In the genomic region with DNA sequence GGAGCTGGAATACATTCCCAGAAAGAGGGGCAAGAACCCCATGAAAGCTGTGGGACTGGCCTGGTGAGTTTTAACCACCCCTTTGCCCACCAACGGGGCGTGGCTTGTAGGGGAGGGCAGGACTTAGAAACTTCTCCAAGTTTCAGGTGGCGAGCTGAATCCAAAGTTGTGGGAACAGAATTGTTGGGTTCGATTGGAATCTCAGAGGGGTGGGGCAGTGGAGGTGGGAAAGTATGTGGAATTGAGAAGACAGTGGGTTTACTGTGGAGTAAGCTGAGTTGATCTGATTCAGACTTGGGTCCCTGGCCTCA, we compare ENCODE assay signal across 9 cellular contexts. TPM values are rescaled to one million over a fixed set of nuclear protein-coding genes. Genes with fewer than 3 reads are reported as not detected.
A peak's percentile ranks its signal among the peaks of the same experiment; 100 is the strongest.
DNase-seq lines count a peak whose midpoint lies in the region; ATAC-seq, FAIRE-seq and TF ChIP-seq lines count a peak whose summit lies in the region.
"Had no signal": no experiment of that assay in that cellular context is flagged by ENCODE, and none has a peak within 500 bp of the region (broad histone marks: within the 10 kb centered on the region; RNA-seq: fewer than 3 reads in every experiment).

No MANE protein-coding gene starts in this region.

- peak overlapping the region; percentile 34 for H3K27ac Mint-ChIP-seq in activated naive CD4-positive, alpha-beta T cell treated with anti-CD3 and anti-CD28 coated beads, Interleukin-2, amount 10 ng/mL, durations not matched to agents 7 days and 5 days
- peak overlapping the region in 1 of 2 donors; percentile 98 for H3K27ac Mint-ChIP-seq in activated naive CD4-positive, alpha-beta T cell treated with anti-CD3 and anti-CD28 coated beads, Interleukin-2, amount 50 U/mL, for 72 hours
- no peak overlapping the region for H3K27ac Mint-ChIP-seq in memory B cell

- H3K27ac ChIP-seq in GM12878 (ENCODE audit: control insufficient read depth, insufficient read depth) (no peak overlapping the region), upper lobe of left lung (peak overlapping the region; percentile 29 to 88 (median 77))

- H2AFZ ChIP-seq in GM12878 (ENCODE audit: control insufficient read depth, low read depth, low read length): no peak overlapping the region

- H3K9me3 ChIP-seq in GM12878 (replicated peaks; ENCODE audit: control insufficient read depth, insufficient read depth, low read length): no peaks in the 10 kb centered on the region
- H3K9me3 ChIP-seq in upper lobe of left lung: no peaks in the 10 kb centered on the region

- intact Hi-C loops in GM12878 (cut with micrococcal nuclease; ENCODE audit: unreplicated experiment): loop anchor here (5.0 kb wide), 2 partner anchors 84 to 296 kb away; a partner anchor contains a TSS

- peaks cover 6% of the 10 kb centered on the region for H3K27me3 Mint-ChIP-seq in activated naive CD4-positive, alpha-beta T cell treated with anti-CD3 and anti-CD28 coated beads, Interleukin-2, amount 10 ng/mL, durations not matched to agents 7 days and 5 days
- H3K27me3 Mint-ChIP-seq in memory B cell: no peaks in the 10 kb centered on the region

- peak overlapping the region; percentile 92 for H3K4me3 Mint-ChIP-seq in activated naive CD4-positive, alpha-beta T cell treated with anti-CD3 and anti-CD28 coated beads, Interleukin-2, amount 10 ng/mL, durations not matched to agents 7 days and 5 days
- peak overlapping the region; percentile 93 for H3K4me3 Mint-ChIP-seq in memory B cell

- H4K20me1 ChIP-seq in GM12878 (ENCODE audit: control insufficient read depth, insufficient read depth): no peaks in the 10 kb centered on the region

- WGBS in GM12878 (ENCODE audit: insufficient coverage, insufficient replicate concordance, low lambda C conversion rate, missing lambda C conversion rate): 0% methylated on average over 4 of the region's 4 CpGs
- 49 to 55% methylated on average over 4 of the region's 4 CpGs for WGBS in upper lobe of left lung, 2 donors

- peaks cover 18 to 21% of the 10 kb centered on the region in 2 experiments for H3K36me3 ChIP-seq in GM12878 (ENCODE audit: control insufficient read depth in 2 of 2, insufficient read depth in 2 of 2, low read length in 1 of 2)
- H3K36me3 ChIP-seq in upper lobe of left lung: peaks cover 22 to 53% (median 42%) of the 10 kb centered on the region in 4 donors

- RAD21 ChIA-PET in GM12878 (lab: Charles Lee; ENCODE audit: unreplicated experiment): interaction anchor here (0.6 to 7.3 kb wide), 18 partner anchors 13 to 416 kb away, joined by 3 to 141 read pairs (median 3); a partner anchor contains a TSS

- H3K27me3 ChIP-seq in GM12878 (replicated peaks in 1 of 2; ENCODE audit: control insufficient read depth in 2 of 2, insufficient read depth in 2 of 2, low read length in 1 of 2) (no peaks in the 10 kb centered on the region), upper lobe of left lung (no peaks in the 10 kb centered on the region)

- TF ChIP-seq POLR2A in GM12878 (IDR thresholded peaks at IDR 0.05; ENCODE audit: low read depth, low read length): no peak
- no peak for TF ChIP-seq POLR2A in upper lobe of left lung (IDR thresholded peaks at IDR 0.05)

- SMC1A ChIA-PET in GM12878 (lab: Charles Lee; ENCODE audit: uncharacterized antibody, unreplicated experiment): interaction anchor here (0.6 to 7.6 kb wide), 16 partner anchors 16 to 299 kb away, joined by 3 to 194 read pairs (median 3); a partner anchor contains a TSS

- peak overlapping the region; percentile 65 for H3K9ac ChIP-seq in GM12878 (ENCODE audit: control insufficient read depth, insufficient read depth, low read length)

- TF ChIP-seq EP300 in GM12878 (IDR thresholded peaks at IDR 0.05; ENCODE audit: borderline replicate concordance in 1 of 2, control insufficient read depth in 1 of 2, low read depth in 2 of 2, low read length in 2 of 2) (no peak), upper lobe of left lung (IDR thresholded peaks at IDR 0.05) (no peak)

- DNase-seq in activated naive CD4-positive, alpha-beta T cell treated with anti-CD3 and anti-CD28 coated beads, Interleukin-2, amount 10 ng/mL, durations not matched to agents 7 days and 5 days: no peak
- DNase-seq in activated naive CD4-positive, alpha-beta T cell treated with anti-CD3 and anti-CD28 coated beads, Interleukin-2, amount 50 U/mL, for 72 hours (ENCODE audit: low spot score in 2 of 2): no peak
- DNase-seq in GM12878 (ENCODE audit: low read depth, low spot score): no peak
- no peak for DNase-seq in memory B cell (ENCODE audit: low spot score in 2 of 2)
- DNase-seq in upper lobe of left lung: no peak
- DNase-seq in NCI-H2196 treated with DMSO at 0.1 percent for 48 hours (lab: John Stamatoyannopoulos, UW; ENCODE audit: unreplicated experiment): no peak
- no peak for DNase-seq in effector CD8-positive, alpha-beta T cell (lab: John Stamatoyannopoulos, UW)
- DNase-seq: DMS79 had no signal

- H3K4me1 Mint-ChIP-seq in activated naive CD4-positive, alpha-beta T cell treated with anti-CD3 and anti-CD28 coated beads, Interleukin-2, amount 10 ng/mL, durations not matched to agents 7 days and 5 days: peaks cover 46% of the 10 kb centered on the region
- H3K4me1 Mint-ChIP-seq in memory B cell: peaks cover 42% of the 10 kb centered on the region

- H3K9me3 Mint-ChIP-seq in activated naive CD4-positive, alpha-beta T cell treated with anti-CD3 and anti-CD28 coated beads, Interleukin-2, amount 10 ng/mL, durations not matched to agents 7 days and 5 days: no peaks in the 10 kb centered on the region
- no peaks in the 10 kb centered on the region for H3K9me3 Mint-ChIP-seq in activated naive CD4-positive, alpha-beta T cell treated with anti-CD3 and anti-CD28 coated beads, Interleukin-2, amount 50 U/mL, for 72 hours
- no peaks in the 10 kb centered on the region for H3K9me3 Mint-ChIP-seq in memory B cell

- H3K4me1 ChIP-seq in GM12878 (ENCODE audit: control insufficient read depth, insufficient read depth, low read length): peaks cover 18% of the 10 kb centered on the region
- peaks cover 42 to 61% (median 48%) of the 10 kb centered on the region in 4 donors for H3K4me1 ChIP-seq in upper lobe of left lung

- CTCF ChIA-PET in activated naive CD4-positive, alpha-beta T cell treated with anti-CD3 and anti-CD28 coated beads, Interleukin-2, amount 10 ng/mL, durations not matched to agents 7 days and 5 days (lab: Charles Lee): interaction anchor here (0.6 to 7.4 kb wide), 15 partner anchors 14 to 781 kb away, joined by 3 to 195 read pairs (median 8); a partner anchor contains a TSS
- CTCF ChIA-PET in GM12878 (lab: Yijun Ruan, JAX): interaction anchor here (0.7 to 7.0 kb wide), 24 partner anchors 11 to 415 kb away, joined by 3 to 154 read pairs (median 6); a partner anchor contains a TSS

- H3K79me2 ChIP-seq in GM12878 (ENCODE audit: control insufficient read depth, insufficient read depth, low read length): peaks cover 19% of the 10 kb centered on the region

- TF ChIP-seq RAD21 in GM12878 (IDR thresholded peaks at IDR 0.05; ENCODE audit: insufficient read depth, low read depth, low read length): no peak

- FAIRE-seq in GM12878 (lab: Jason Lieb, UNC): no peak

- H3K36me3 Mint-ChIP-seq in activated naive CD4-positive, alpha-beta T cell treated with anti-CD3 and anti-CD28 coated beads, Interleukin-2, amount 10 ng/mL, durations not matched to agents 7 days and 5 days: peaks cover 45% of the 10 kb centered on the region
- H3K36me3 Mint-ChIP-seq in activated naive CD4-positive, alpha-beta T cell treated with anti-CD3 and anti-CD28 coated beads, Interleukin-2, amount 50 U/mL, for 72 hours: peaks cover 12 to 14% of the 10 kb centered on the region in 2 donors
- H3K36me3 Mint-ChIP-seq in memory B cell: peaks cover 29% of the 10 kb centered on the region

- peak overlapping the region; percentile 90 for H3K4me2 ChIP-seq in GM12878 (ENCODE audit: control insufficient read depth, insufficient read depth)

- ATAC-seq in activated naive CD4-positive, alpha-beta T cell treated with anti-CD3 and anti-CD28 coated beads, Interleukin-2, amount 50 U/mL, for 72 hours: no peak
- ATAC-seq in GM12878 (no peak), memory B cell (ENCODE audit: low read depth) (no peak), upper lobe of left lung (ENCODE audit: low FRiP score in 2 of 2) (no peak), HG03460 (IDR thresholded peaks at IDR 0.05; ENCODE audit: unreplicated experiment) (no peak)

- peak overlapping the region; percentile 88 for H3K4me3 ChIP-seq in GM12878
- peak overlapping the region in 3 of 4 donors; percentile 69 to 82 (median 75) for H3K4me3 ChIP-seq in upper lobe of left lung

- POLR2A ChIA-PET in GM12878 (lab: Charles Lee): interaction anchor here (0.6 to 6.8 kb wide), 9 partner anchors 13 to 122 kb away, joined by 3 to 84 read pairs (median 4); a partner anchor contains a TSS

- TF ChIP-seq CTCF in GM12878 (IDR thresholded peaks at IDR 0.05 in 2 of 3, conservative IDR thresholded peaks at IDR 0.05 in 1 of 3; ENCODE audit: control insufficient read depth in 2 of 3, extremely low read depth in 1 of 3, insufficient read depth in 1 of 3, low read depth in 3 of 3, low read length in 3 of 3): no peak
- no peak for TF ChIP-seq CTCF in upper lobe of left lung (IDR thresholded peaks at IDR 0.05)

- in situ Hi-C loops in GM12878 (cut with MboI): no loop called here

- no TSS peak for BruUV-seq in GM12878 (replicated peaks; lab: Mats Ljungman, UMichigan)

RNA-seq across cellular contexts. Expression of a gene that starts 1.1 kb away (rescaled TPM):
- total RNA-seq in activated naive CD4-positive, alpha-beta T cell treated with anti-CD3 and anti-CD28 coated beads, Interleukin-2, amount 50 U/mL, for 72 hours: 10 to 100 TPM; 25.1 to 30.4 TPM
- 19.8 and 82.8 TPM in 2 replicates for total RNA-seq in GM12878 (2013; cell fraction: nucleolus; rRNA removed)
- total RNA-seq in GM12878 (2014; rRNA removed): 41.9 and 42.3 TPM in 2 replicates
- 27.2 and 28.5 TPM in 2 replicates for total RNA-seq in GM12878 (2014; rRNA removed; fragmentation: Illumina TruSeq; extraction: Trizol)
- 42.0 and 45.1 TPM in 2 replicates for total RNA-seq in GM12878 (2021)
- 23.5 TPM for polyA plus RNA-seq in GM12878 (2011; ENCODE audit: low read depth)
- polyA plus RNA-seq in GM12878 (2011; rRNA removed): 26.3 and 54.9 TPM in 2 replicates
- 79.6 and 84.9 TPM in 2 replicates for polyA plus RNA-seq in GM12878 (2011; cell fraction: cytosol; rRNA removed)
- 82.3 and 86.2 TPM in 2 replicates for polyA plus RNA-seq in GM12878 (2011; cell fraction: nucleus; rRNA removed)
- 34.0 and 41.6 TPM in 2 replicates for polyA plus RNA-seq in GM12878 (2012)
- 15.8 and 41.6 TPM in 2 replicates for polyA plus RNA-seq in GM12878 (2014; fragmentation: Illumina TruSeq; extraction: Trizol)
- 100 to 1,000 TPM in 1 of 2 experiments, 10 to 100 TPM in 1; 72.6 to 104 TPM for polyA plus RNA-seq in GM12878 (2014; fragmentation: Nextera tagmentation; extraction: Ambion mirVana)
- 67.7 and 72.6 TPM in 2 replicates for polyA plus RNA-seq in GM12878 (2014; rRNA removed)
- polyA plus RNA-seq in GM12878 (2016; fragmentation: Nextera tagmentation; extraction: Ambion mirVana): 100 to 1,000 TPM in 1 of 2 experiments, 10 to 100 TPM in 1; 90.9 to 106 TPM
- polyA minus RNA-seq in GM12878 (2011; rRNA and poly(A)+ RNA removed): 14.6 and 25.1 TPM in 2 replicates
- polyA minus RNA-seq in GM12878 (2011; cell fraction: cytosol; rRNA and poly(A)+ RNA removed): 11.8 and 12.7 TPM in 2 replicates
- polyA minus RNA-seq in GM12878 (2011; cell fraction: nucleus; rRNA and poly(A)+ RNA removed): 11.6 and 18.2 TPM in 2 replicates
- 100 to 1,000 TPM in 2 of 6 donors, 10 to 100 TPM in 4; 69.8 to 153 (median 87.2) TPM for total RNA-seq in upper lobe of left lung

RNA-seq across cellular contexts. Expression of a gene that starts 1.5 kb away (rescaled TPM):
- 10 to 100 TPM; 67.7 to 68.4 TPM for total RNA-seq in activated naive CD4-positive, alpha-beta T cell treated with anti-CD3 and anti-CD28 coated beads, Interleukin-2, amount 50 U/mL, for 72 hours
- total RNA-seq in GM12878 (2013; cell fraction: nucleolus; rRNA removed): 31.5 and 34.1 TPM in 2 replicates
- total RNA-seq in GM12878 (2014; rRNA removed): 97.1 and 114 TPM in 2 replicates
- 70.6 and 71.7 TPM in 2 replicates for total RNA-seq in GM12878 (2014; rRNA removed; fragmentation: Illumina TruSeq; extraction: Trizol)
- 64.8 and 66.3 TPM in 2 replicates for total RNA-seq in GM12878 (2021)
- polyA plus RNA-seq in GM12878 (2011; ENCODE audit: low read depth): 28.2 TPM
- 33.2 and 50.7 TPM in 2 replicates for polyA plus RNA-seq in GM12878 (2011; rRNA removed)
- polyA plus RNA-seq in GM12878 (2011; cell fraction: cytosol; rRNA removed): 74.8 and 117 TPM in 2 replicates
- polyA plus RNA-seq in GM12878 (2011; cell fraction: nucleus; rRNA removed): 96.5 and 123 TPM in 2 replicates
- 54.1 and 62.5 TPM in 2 replicates for polyA plus RNA-seq in GM12878 (2012)
- 49.8 and 93.1 TPM in 2 replicates for polyA plus RNA-seq in GM12878 (2014; fragmentation: Illumina TruSeq; extraction: Trizol)
- polyA plus RNA-seq in GM12878 (2014; fragmentation: Nextera tagmentation; extraction: Ambion mirVana): 1 to 10 TPM; 4.4 to 5.5 TPM
- 95.4 and 104 TPM in 2 replicates for polyA plus RNA-seq in GM12878 (2014; rRNA removed)
- polyA plus RNA-seq in GM12878 (2016; fragmentation: Nextera tagmentation; extraction: Ambion mirVana): 100 to 1,000 TPM; 118 to 140 TPM
- polyA minus RNA-seq in GM12878 (2011; rRNA and poly(A)+ RNA removed): 40.1 and 64.8 TPM in 2 replicates
- 18.0 and 22.5 TPM in 2 replicates for polyA minus RNA-seq in GM12878 (2011; cell fraction: cytosol; rRNA and poly(A)+ RNA removed)
- polyA minus RNA-seq in GM12878 (2011; cell fraction: nucleus; rRNA and poly(A)+ RNA removed): 23.2 and 29.2 TPM in 2 replicates
- total RNA-seq in upper lobe of left lung: 100 to 1,000 TPM in 4 of 6 donors, 10 to 100 TPM in 2; 67.1 to 168 (median 118) TPM

RNA-seq across cellular contexts. Expression of a gene that starts 10.6 kb away (rescaled TPM):
- total RNA-seq in activated naive CD4-positive, alpha-beta T cell treated with anti-CD3 and anti-CD28 coated beads, Interleukin-2, amount 50 U/mL, for 72 hours: under 1 TPM; 0.46 to 0.88 TPM
- 0.39 and 0.77 TPM in 2 replicates for total RNA-seq in GM12878 (2013; cell fraction: nucleolus; rRNA removed)
- total RNA-seq in GM12878 (2014; rRNA removed) (0.17 TPM in 1 of 2 replicates, not detected in the other), GM12878 (2014; rRNA removed; fragmentation: Illumina TruSeq; extraction: Trizol) (0.09 TPM in 2 replicates), GM12878 (2021) (0.13 and 0.36 TPM in 2 replicates), upper lobe of left lung (1 to 10 TPM in 5 of 6 donors, under 1 TPM in 1; 0.33 to 6.4 (median 4.1) TPM)
- not detected for polyA plus RNA-seq in GM12878 (2011; ENCODE audit: low read depth)
- polyA plus RNA-seq in GM12878 (2011; rRNA removed) (0.03 TPM in 1 of 2 replicates, not detected in the other), GM12878 (2014; fragmentation: Illumina TruSeq; extraction: Trizol) (0.07 and 0.10 TPM in 2 replicates), GM12878 (2014; fragmentation: Nextera tagmentation; extraction: Ambion mirVana) (not detected), GM12878 (2014; rRNA removed) (0.22 and 0.24 TPM in 2 replicates), GM12878 (2016; fragmentation: Nextera tagmentation; extraction: Ambion mirVana) (under 1 TPM in 1 of 2 experiments, not detected in 1; 0.11 TPM)
- 0.03 and 0.10 TPM in 2 replicates for polyA plus RNA-seq in GM12878 (2011; cell fraction: cytosol; rRNA removed)
- polyA plus RNA-seq in GM12878 (2011; cell fraction: nucleus; rRNA removed): 0.70 and 0.92 TPM in 2 replicates
- 0.15 and 0.38 TPM in 2 replicates for polyA plus RNA-seq in GM12878 (2012)
- 0.29 and 1.2 TPM in 2 replicates for polyA minus RNA-seq in GM12878 (2011; rRNA and poly(A)+ RNA removed)
- not detected in 2 replicates for polyA minus RNA-seq in GM12878 (2011; cell fraction: cytosol; rRNA and poly(A)+ RNA removed)
- polyA minus RNA-seq in GM12878 (2011; cell fraction: nucleus; rRNA and poly(A)+ RNA removed): 1.9 and 3.5 TPM in 2 replicates

RNA-seq across cellular contexts. Expression of a gene that starts 20.9 kb away (rescaled TPM):
- 10 to 100 TPM; 46.1 to 47.5 TPM for total RNA-seq in activated naive CD4-positive, alpha-beta T cell treated with anti-CD3 and anti-CD28 coated beads, Interleukin-2, amount 50 U/mL, for 72 hours
- total RNA-seq in GM12878 (2013; cell fraction: nucleolus; rRNA removed): 34.9 and 36.4 TPM in 2 replicates
- total RNA-seq in GM12878 (2014; rRNA removed): 35.6 and 40.0 TPM in 2 replicates
- 16.8 and 17.0 TPM in 2 replicates for total RNA-seq in GM12878 (2014; rRNA removed; fragmentation: Illumina TruSeq; extraction: Trizol)
- 26.9 and 34.6 TPM in 2 replicates for total RNA-seq in GM12878 (2021)
- 19.0 TPM for polyA plus RNA-seq in GM12878 (2011; ENCODE audit: low read depth)
- polyA plus RNA-seq in GM12878 (2011; rRNA removed): 23.5 and 38.3 TPM in 2 replicates
- polyA plus RNA-seq in GM12878 (2011; cell fraction: cytosol; rRNA removed): 51.8 and 64.4 TPM in 2 replicates
- 46.9 and 55.2 TPM in 2 replicates for polyA plus RNA-seq in GM12878 (2011; cell fraction: nucleus; rRNA removed)
- 34.2 and 49.8 TPM in 2 replicates for polyA plus RNA-seq in GM12878 (2012)
- polyA plus RNA-seq in GM12878 (2014; fragmentation: Illumina TruSeq; extraction: Trizol): 26.5 and 27.0 TPM in 2 replicates
- 10 to 100 TPM in 1 of 2 experiments, 1 to 10 TPM in 1; 6.1 to 11.7 TPM for polyA plus RNA-seq in GM12878 (2014; fragmentation: Nextera tagmentation; extraction: Ambion mirVana)
- 15.7 and 23.3 TPM in 2 replicates for polyA plus RNA-seq in GM12878 (2014; rRNA removed)
- 10 to 100 TPM; 25.4 to 30.6 TPM for polyA plus RNA-seq in GM12878 (2016; fragmentation: Nextera tagmentation; extraction: Ambion mirVana)
- polyA minus RNA-seq in GM12878 (2011; rRNA and poly(A)+ RNA removed): 38.6 and 47.2 TPM in 2 replicates
- polyA minus RNA-seq in GM12878 (2011; cell fraction: cytosol; rRNA and poly(A)+ RNA removed): 12.0 and 13.7 TPM in 2 replicates
- 9.4 and 10.2 TPM in 2 replicates for polyA minus RNA-seq in GM12878 (2011; cell fraction: nucleus; rRNA and poly(A)+ RNA removed)
- total RNA-seq in upper lobe of left lung: 100 to 1,000 TPM; 112 to 359 (median 236) TPM

RNA-seq across cellular contexts. Expression of a gene that starts 54.5 kb away (rescaled TPM):
- 100 to 1,000 TPM; 567 to 656 TPM for total RNA-seq in activated naive CD4-positive, alpha-beta T cell treated with anti-CD3 and anti-CD28 coated beads, Interleukin-2, amount 50 U/mL, for 72 hours
- total RNA-seq in GM12878 (2013; cell fraction: nucleolus; rRNA removed): 476 and 481 TPM in 2 replicates
- total RNA-seq in GM12878 (2014; rRNA removed): 467 and 490 TPM in 2 replicates
- total RNA-seq in GM12878 (2014; rRNA removed; fragmentation: Illumina TruSeq; extraction: Trizol): 515 and 534 TPM in 2 replicates
- 421 and 440 TPM in 2 replicates for total RNA-seq in GM12878 (2021)
- 353 TPM for polyA plus RNA-seq in GM12878 (2011; ENCODE audit: low read depth)
- polyA plus RNA-seq in GM12878 (2011; rRNA removed): 816 and 944 TPM in 2 replicates
- polyA plus RNA-seq in GM12878 (2011; cell fraction: cytosol; rRNA removed): 507 and 628 TPM in 2 replicates
- polyA plus RNA-seq in GM12878 (2011; cell fraction: nucleus; rRNA removed): 360 and 459 TPM in 2 replicates
- polyA plus RNA-seq in GM12878 (2012): 357 and 396 TPM in 2 replicates
- polyA plus RNA-seq in GM12878 (2014; fragmentation: Illumina TruSeq; extraction: Trizol): 707 and 841 TPM in 2 replicates
- polyA plus RNA-seq in GM12878 (2014; fragmentation: Nextera tagmentation; extraction: Ambion mirVana): 100 to 1,000 TPM; 711 to 735 TPM
- polyA plus RNA-seq in GM12878 (2014; rRNA removed): 524 and 584 TPM in 2 replicates
- polyA plus RNA-seq in GM12878 (2016; fragmentation: Nextera tagmentation; extraction: Ambion mirVana): 100 to 1,000 TPM; 963 to 980 TPM
- polyA minus RNA-seq in GM12878 (2011; rRNA and poly(A)+ RNA removed): 378 and 382 TPM in 2 replicates
- 165 and 198 TPM in 2 replicates for polyA minus RNA-seq in GM12878 (2011; cell fraction: cytosol; rRNA and poly(A)+ RNA removed)
- 146 and 227 TPM in 2 replicates for polyA minus RNA-seq in GM12878 (2011; cell fraction: nucleus; rRNA and poly(A)+ RNA removed)
- total RNA-seq in upper lobe of left lung: 100 to 1,000 TPM; 233 to 440 (median 357) TPM
